1 cellular context compared by ENCODE assay signal in the genomic region with DNA sequence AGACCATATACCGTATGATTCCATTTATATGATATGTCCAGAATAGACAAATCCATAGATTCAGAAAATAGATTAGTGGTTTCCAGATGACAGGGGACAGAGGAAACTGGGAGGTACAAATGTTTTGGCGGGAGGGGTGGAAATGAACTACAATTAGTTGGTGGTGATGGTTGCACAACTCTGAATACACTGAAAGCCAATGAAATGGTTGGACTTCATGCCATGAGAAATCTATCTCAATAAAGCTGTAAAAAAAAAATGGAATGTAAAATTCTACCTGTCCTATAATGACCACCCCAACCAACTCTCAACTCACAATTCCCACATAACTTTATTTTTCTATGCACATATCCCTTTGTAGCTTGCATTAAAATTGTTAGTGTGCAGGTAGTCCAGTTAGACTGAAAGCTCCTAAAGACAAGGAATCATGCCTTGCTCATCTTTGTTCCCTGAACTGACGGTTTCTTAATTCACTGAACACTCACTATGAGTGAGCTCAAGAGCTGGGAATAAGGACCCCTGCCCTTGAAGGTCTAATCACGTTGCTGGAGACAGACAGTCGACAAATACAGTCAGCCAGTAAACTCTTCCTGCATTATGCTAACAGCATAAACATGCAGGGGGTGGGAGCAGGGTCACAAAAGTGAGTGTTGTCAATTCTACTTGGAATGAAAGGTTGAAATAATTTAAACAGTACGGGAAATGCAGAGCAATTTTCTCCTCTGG.
A peak's percentile ranks its signal among the peaks of the same experiment; 100 is the strongest.
TF ChIP-seq lines count a peak whose summit lies in the region.

No MANE protein-coding gene starts in this region.

TF ChIP-seq in HEK293, 187 proteins besides CTCF, POLR2A, EP300 and RAD21 (continued from another document):
- TF ChIP-seq SP7 (tag by site-specific recombination; IDR thresholded peaks at IDR 0.05) (no peak), SCRT1 (tag by site-specific recombination; IDR thresholded peaks at IDR 0.05; ENCODE audit: borderline replicate concordance) (no peak), ZEB2 (tag by site-specific recombination; IDR thresholded peaks at IDR 0.05) (peak; percentile 34), ZNF664 (tag by site-specific recombination; IDR thresholded peaks at IDR 0.05) (peak; percentile 99), ZNF24 (tag by site-specific recombination; IDR thresholded peaks at IDR 0.05) (no peak; the same call in 1 of the 2 replicates), ZBTB20 (tag by site-specific recombination; IDR thresholded peaks at IDR 0.05) (no peak), ZNF654 (tag by site-specific recombination; IDR thresholded peaks at IDR 0.05; ENCODE audit: low read depth) (no peak)
- TF ChIP-seq, protein P1, sequence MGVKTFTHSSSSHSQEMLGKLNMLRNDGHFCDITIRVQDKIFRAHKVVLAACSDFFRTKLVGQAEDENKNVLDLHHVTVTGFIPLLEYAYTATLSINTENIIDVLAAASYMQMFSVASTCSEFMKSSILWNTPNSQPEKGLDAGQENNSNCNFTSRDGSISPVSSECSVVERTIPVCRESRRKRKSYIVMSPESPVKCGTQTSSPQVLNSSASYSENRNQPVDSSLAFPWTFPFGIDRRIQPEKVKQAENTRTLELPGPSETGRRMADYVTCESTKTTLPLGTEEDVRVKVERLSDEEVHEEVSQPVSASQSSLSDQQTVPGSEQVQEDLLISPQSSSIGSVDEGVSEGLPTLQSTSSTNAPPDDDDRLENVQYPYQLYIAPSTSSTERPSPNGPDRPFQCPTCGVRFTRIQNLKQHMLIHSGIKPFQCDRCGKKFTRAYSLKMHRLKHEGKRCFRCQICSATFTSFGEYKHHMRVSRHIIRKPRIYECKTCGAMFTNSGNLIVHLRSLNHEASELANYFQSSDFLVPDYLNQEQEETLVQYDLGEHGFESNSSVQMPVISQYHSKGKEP (tag by site-specific recombination; IDR thresholded peaks at IDR 0.05), result 0 out of 2 replicates have a peak, but pooled peaks have one; percentile 16
- TF ChIP-seq, protein P2, sequence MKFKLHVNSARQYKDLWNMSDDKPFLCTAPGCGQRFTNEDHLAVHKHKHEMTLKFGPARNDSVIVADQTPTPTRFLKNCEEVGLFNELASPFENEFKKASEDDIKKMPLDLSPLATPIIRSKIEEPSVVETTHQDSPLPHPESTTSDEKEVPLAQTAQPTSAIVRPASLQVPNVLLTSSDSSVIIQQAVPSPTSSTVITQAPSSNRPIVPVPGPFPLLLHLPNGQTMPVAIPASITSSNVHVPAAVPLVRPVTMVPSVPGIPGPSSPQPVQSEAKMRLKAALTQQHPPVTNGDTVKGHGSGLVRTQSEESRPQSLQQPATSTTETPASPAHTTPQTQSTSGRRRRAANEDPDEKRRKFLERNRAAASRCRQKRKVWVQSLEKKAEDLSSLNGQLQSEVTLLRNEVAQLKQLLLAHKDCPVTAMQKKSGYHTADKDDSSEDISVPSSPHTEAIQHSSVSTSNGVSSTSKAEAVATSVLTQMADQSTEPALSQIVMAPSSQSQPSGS (tag by site-specific recombination; IDR thresholded peaks at IDR 0.05; ENCODE audit: low read depth), result no peak
